ENCODE assay signal across 19 cellular contexts in genomic region chr16:18931756-18932155, GRCh38. TPM values are rescaled to one million over a fixed set of nuclear protein-coding genes. Genes with fewer than 3 reads are reported as not detected.
DNase-seq lines count a peak whose midpoint lies in the region; ATAC-seq, FAIRE-seq and TF ChIP-seq lines count a peak whose summit lies in the region.
"Had no signal": no experiment of that assay in that cellular context is flagged by ENCODE, and none has a peak within 500 bp of the region (broad histone marks: within the 10 kb centered on the region; RNA-seq: fewer than 3 reads in every experiment).

No MANE protein-coding gene starts in this region.

- peaks cover 0 to 4% of the 10 kb centered on the region in 2 donors for H3K36me3 Mint-ChIP-seq in stimulated activated naive B cell treated with anti-CD40 and anti-IgM and Interleukin-4, amounts not matched to agents 10 μg/mL and 1 μg/mL and 100 μg/mL, for 72 hours

- H3K9me3 Mint-ChIP-seq in stimulated activated naive B cell treated with anti-CD40 and anti-IgM and Interleukin-4, amounts not matched to agents 10 μg/mL and 1 μg/mL and 100 μg/mL, for 72 hours = peaks cover 0 to 2% of the 10 kb centered on the region in 2 donors

- H3K27ac ChIP-seq in ascending aorta (peak overlapping the region; percentile 92 to 94), right atrium auricular region (peak overlapping the region; percentile 80 to 93)
- H3K27ac ChIP-seq: epithelial cell of prostate had no signal

- TF ChIP-seq POLR2A in GM12892 (IDR thresholded peaks at IDR 0.05; ENCODE audit: low read depth, low read length) = no peak

- no peak overlapping the region for H3K4me3 Mint-ChIP-seq in stimulated activated naive B cell treated with anti-CD40 and anti-IgM and Interleukin-4, amounts not matched to agents 10 μg/mL and 1 μg/mL and 100 μg/mL, for 72 hours

- peaks cover 0 to 1% of the 10 kb centered on the region in 2 donors for H3K27me3 Mint-ChIP-seq in stimulated activated naive B cell treated with anti-CD40 and anti-IgM and Interleukin-4, amounts not matched to agents 10 μg/mL and 1 μg/mL and 100 μg/mL, for 72 hours

- H3K27me3 ChIP-seq in ascending aorta (no peaks in the 10 kb centered on the region), right atrium auricular region (no peaks in the 10 kb centered on the region)

- TF ChIP-seq CTCF in ascending aorta (IDR thresholded peaks at IDR 0.05) = no peak
- TF ChIP-seq CTCF in right atrium auricular region (IDR thresholded peaks at IDR 0.05) = no peak

- H3K36me3 ChIP-seq in ascending aorta (no peaks in the 10 kb centered on the region), right atrium auricular region (no peaks in the 10 kb centered on the region)

- FAIRE-seq in GM12892 (lab: Jason Lieb, UNC) = peak; percentile 53

- DNase-seq in GM12892 (ENCODE audit: insufficient read length) (no peak), ascending aorta (ENCODE audit: low spot score in 2 of 2) (no peak), right atrium auricular region (ENCODE audit: low spot score) (peak; percentile 62), NCI-H345 (lab: John Stamatoyannopoulos, UW) (no peak)
- DNase-seq in stimulated activated naive B cell treated with anti-CD40 and anti-IgM and Interleukin-4, amounts not matched to agents 10 μg/mL and 1 μg/mL and 100 μg/mL, for 72 hours = no peak
- DNase-seq in stimulated activated CD4-positive, alpha-beta T cell treated with anti-CD3 and anti-CD28 coated beads, Interleukin-2, amount 100 ng/mL, for 24 hours = no peak
- DNase-seq: activated CD4-positive, CD25-positive, alpha-beta regulatory T cell treated with anti-CD3 and anti-CD28 coated beads, Interleukin-2, amount 50 U/mL, for 72 hours; activated gamma-delta T cell treated with Interleukin-2 at 50 U/mL for 16 hours; AML-193; anterior cingulate cortex; cortex of kidney; DMS153; mammary epithelial cell; NCI-H1694; NCI-H446; SIG-M5; stimulated activated CD4-positive, alpha-beta T cell treated with anti-CD3 and anti-CD28 coated beads, Interleukin-1b, Interleukin-23, amount 100 ng/mL, for 48 hours had no signal

- H3K4me3 ChIP-seq in ascending aorta (no peak overlapping the region), right atrium auricular region (no peak overlapping the region)

- H3K27ac Mint-ChIP-seq in stimulated activated naive B cell treated with anti-CD40 and anti-IgM and Interleukin-4, amounts not matched to agents 10 μg/mL and 1 μg/mL and 100 μg/mL, for 72 hours = no peak overlapping the region

- H3K4me1 Mint-ChIP-seq in stimulated activated naive B cell treated with anti-CD40 and anti-IgM and Interleukin-4, amounts not matched to agents 10 μg/mL and 1 μg/mL and 100 μg/mL, for 72 hours = peaks cover 8 to 14% of the 10 kb centered on the region in 2 donors

- intact Hi-C loops in ascending aorta (cut with DNase I) = loop anchor here (2.0 to 5.0 kb wide), 2 partner anchors 15 to 136 kb away; partner anchors contain the start of gene COQ7

- peak; percentile 13 to 63 for ATAC-seq in stimulated activated naive B cell treated with anti-CD40 and anti-IgM and Interleukin-4, amounts not matched to agents 10 μg/mL and 1 μg/mL and 100 μg/mL, for 72 hours (replicated peaks)
- ATAC-seq in HG02938 (IDR thresholded peaks at IDR 0.05; ENCODE audit: unreplicated experiment) = no peak

- H3K9me3 ChIP-seq in ascending aorta = no peaks in the 10 kb centered on the region
- no peaks in the 10 kb centered on the region for H3K9me3 ChIP-seq in right atrium auricular region

- peaks cover 0 to 18% of the 10 kb centered on the region in 2 donors for H3K4me1 ChIP-seq in ascending aorta
- peaks cover 0 to 27% of the 10 kb centered on the region in 2 donors for H3K4me1 ChIP-seq in right atrium auricular region

RNA-seq across cellular contexts. Expression of gene SMG1, which starts 5.5 kb away (rescaled TPM):
- 40.3 TPM for polyA plus RNA-seq in GM12892 (2012; ENCODE audit: missing spikeins)
- 48.3 TPM for total RNA-seq in ascending aorta
- total RNA-seq in right atrium auricular region = 10 to 100 TPM; 35.9 to 49.6 TPM

RNA-seq across cellular contexts. Expression of gene TMC7, which starts 52.0 kb away (rescaled TPM):
- not detected for polyA plus RNA-seq in GM12892 (2012; ENCODE audit: missing spikeins)
- total RNA-seq in ascending aorta (10.0 TPM), right atrium auricular region (under 1 TPM; 0.56 to 0.63 TPM)
